In genomic region chr5:147504001-147504400, GRCh38 we compare ENCODE assay signal across 11 cellular contexts. TPM values are rescaled to one million over a fixed set of nuclear protein-coding genes. Genes with fewer than 3 reads are reported as not detected.
DNase-seq lines count a peak whose midpoint lies in the region; ATAC-seq and TF ChIP-seq lines count a peak whose summit lies in the region.
"Had no signal": no experiment of that assay in that cellular context is flagged by ENCODE, and none has a peak within 500 bp of the region (broad histone marks: within the 10 kb centered on the region; RNA-seq: fewer than 3 reads in every experiment).

No MANE protein-coding gene starts in this region.

- H3K4me1 ChIP-seq in upper lobe of right lung, result no peaks in the 10 kb centered on the region

- intact Hi-C loops in upper lobe of right lung (cut with DNase I), result no loop called here

- H3K27ac ChIP-seq in upper lobe of right lung, result peak overlapping the region; percentile 4
- H3K27ac ChIP-seq: 22Rv1 had no signal

- no peak for TF ChIP-seq CTCF in choroid plexus epithelial cell (conservative IDR thresholded peaks at IDR 0.05; ENCODE audit: low read depth, low read length)
- no peak for TF ChIP-seq CTCF in upper lobe of right lung (IDR thresholded peaks at IDR 0.05)

- H3K36me3 ChIP-seq in upper lobe of right lung, result no peaks in the 10 kb centered on the region

- H3K9me3 ChIP-seq in upper lobe of right lung, result no peaks in the 10 kb centered on the region

- peaks cover under 1% of the 10 kb centered on the region for H3K27me3 ChIP-seq in upper lobe of right lung

- ATAC-seq in upper lobe of right lung (no peak), HG03457 (IDR thresholded peaks at IDR 0.05; ENCODE audit: unreplicated experiment) (no peak), HG03460 (IDR thresholded peaks at IDR 0.05; ENCODE audit: unreplicated experiment) (no peak), GM18861 (IDR thresholded peaks at IDR 0.05; ENCODE audit: unreplicated experiment) (no peak)

- H3K4me3 ChIP-seq in choroid plexus epithelial cell (ENCODE audit: low read depth, low read length) (no peak overlapping the region), upper lobe of right lung (no peak overlapping the region)

- DNase-seq in NCI-H1417 (lab: John Stamatoyannopoulos, UW) (peak; percentile 1 to 19 (median 16)), NCI-H1417 treated with DMSO at 0.1 percent for 48 hours (lab: John Stamatoyannopoulos, UW) (no peak), choroid plexus epithelial cell (ENCODE audit: low read depth) (peak; percentile 54), left kidney (ENCODE audit: low read depth, low spot score) (peak; percentile 56), upper lobe of right lung (no peak)
- DNase-seq: NCI-H526 treated with DMSO at 0.1 percent for 48 hours, SW 1271 had no signal

RNA-seq across cellular contexts. Expression of gene DPYSL3, which starts 5.9 kb away (rescaled TPM):
- 52.8 TPM for total RNA-seq in upper lobe of right lung

Comparison
In these comparisons a context has a peak if more than half of its experiments do, and no peak if none do; other contexts are left out.
1. DNase-seq: peak in NCI-H1417 (3 of 3), choroid plexus epithelial cell (single experiment) and left kidney (single experiment); none in NCI-H1417 treated with DMSO at 0.1 percent for 48 hours (single experiment) and upper lobe of right lung (single experiment).